ENCODE assay signal across 16 cellular contexts in genomic region chr2:233441161-233442027, GRCh38.
DNase-seq lines count a peak whose midpoint lies in the region; ATAC-seq, FAIRE-seq and TF ChIP-seq lines count a peak whose summit lies in the region.
"Had no signal": no experiment of that assay in that cellular context is flagged by ENCODE, and none has a peak within 500 bp of the region (broad histone marks: within the 10 kb centered on the region; RNA-seq: fewer than 3 reads in every experiment).

No MANE protein-coding gene starts in this region.

- no peaks in the 10 kb centered on the region for H3K27me3 Mint-ChIP-seq in activated T-cell treated with anti-CD3 and anti-CD28 coated beads, Interleukin-2, amount 50 U/mL, for 24 hours
- H3K27me3 Mint-ChIP-seq in activated T-cell treated with anti-CD3 and anti-CD28 coated beads, Interleukin-2, amount 50 U/mL, for 4 hours (ENCODE audit: low read depth): no peaks in the 10 kb centered on the region
- H3K27me3 Mint-ChIP-seq in activated CD8-positive, alpha-beta T cell treated with anti-CD3 and anti-CD28 coated beads for 36 hours: no peaks in the 10 kb centered on the region

- H3K27ac ChIP-seq in lower lobe of right lung (no peak overlapping the region), stomach (peak overlapping the region; percentile 58 to 81 (median 72)), pancreas (no peak overlapping the region)
- H3K27ac ChIP-seq: left ventricle myocardium inferior had no signal

- H3K9me3 ChIP-seq in lower lobe of right lung (no peaks in the 10 kb centered on the region), stomach (no peaks in the 10 kb centered on the region), pancreas (no peaks in the 10 kb centered on the region)
- H3K9me3 ChIP-seq: left ventricle myocardium inferior had no signal

- H3K4me1 ChIP-seq in lower lobe of right lung (no peaks in the 10 kb centered on the region), stomach (peaks cover 36 to 84% (median 46%) of the 10 kb centered on the region in 4 donors), pancreas (no peaks in the 10 kb centered on the region)

- H3K4me1 Mint-ChIP-seq in activated T-cell treated with anti-CD3 and anti-CD28 coated beads, Interleukin-2, amount 50 U/mL, for 24 hours (ENCODE audit: low read depth): peaks cover 13% of the 10 kb centered on the region
- H3K4me1 Mint-ChIP-seq in activated T-cell treated with anti-CD3 and anti-CD28 coated beads, Interleukin-2, amount 50 U/mL, for 4 hours (ENCODE audit: low read depth): peaks cover 16% of the 10 kb centered on the region
- H3K4me1 Mint-ChIP-seq in activated CD8-positive, alpha-beta T cell treated with anti-CD3 and anti-CD28 coated beads for 36 hours (ENCODE audit: low read depth): peaks cover 21% of the 10 kb centered on the region

- TF ChIP-seq EP300 in stomach (IDR thresholded peaks at IDR 0.05): no peak

- POLR2A ChIA-PET in activated CD8-positive, alpha-beta T cell treated with anti-CD3 and anti-CD28 coated beads for 36 hours (lab: Charles Lee): interaction anchor here (0.8 to 1.3 kb wide), 4 partner anchors 13 to 19 kb away, joined by 3 to 4 read pairs (median 4); no protein-coding TSS in a partner anchor

- H3K27me3 ChIP-seq in lower lobe of right lung (ENCODE audit: low read depth): no peaks in the 10 kb centered on the region
- no peaks in the 10 kb centered on the region for H3K27me3 ChIP-seq in stomach
- no peaks in the 10 kb centered on the region for H3K27me3 ChIP-seq in pancreas
- H3K27me3 ChIP-seq: dorsolateral prefrontal cortex had no signal

- peaks cover 81% of the 10 kb centered on the region for H3K36me3 ChIP-seq in lower lobe of right lung
- H3K36me3 ChIP-seq in stomach: peaks cover 59 to 95% (median 88%) of the 10 kb centered on the region in 4 donors
- H3K36me3 ChIP-seq in pancreas: no peaks in the 10 kb centered on the region

- peaks cover 95% of the 10 kb centered on the region for H3K36me3 Mint-ChIP-seq in activated T-cell treated with anti-CD3 and anti-CD28 coated beads, Interleukin-2, amount 50 U/mL, for 24 hours (ENCODE audit: low read depth)
- H3K36me3 Mint-ChIP-seq in activated T-cell treated with anti-CD3 and anti-CD28 coated beads, Interleukin-2, amount 50 U/mL, for 4 hours (ENCODE audit: insufficient read depth): peaks cover 34% of the 10 kb centered on the region
- peaks cover 35% of the 10 kb centered on the region for H3K36me3 Mint-ChIP-seq in activated CD8-positive, alpha-beta T cell treated with anti-CD3 and anti-CD28 coated beads for 36 hours (ENCODE audit: low read depth)

- no peaks in the 10 kb centered on the region for H3K9me3 Mint-ChIP-seq in activated T-cell treated with anti-CD3 and anti-CD28 coated beads, Interleukin-2, amount 50 U/mL, for 24 hours
- no peaks in the 10 kb centered on the region for H3K9me3 Mint-ChIP-seq in activated T-cell treated with anti-CD3 and anti-CD28 coated beads, Interleukin-2, amount 50 U/mL, for 4 hours
- no peaks in the 10 kb centered on the region for H3K9me3 Mint-ChIP-seq in activated CD8-positive, alpha-beta T cell treated with anti-CD3 and anti-CD28 coated beads for 36 hours

- no peak overlapping the region for H3K4me3 ChIP-seq in lower lobe of right lung
- H3K4me3 ChIP-seq in stomach: no peak overlapping the region
- no peak overlapping the region for H3K4me3 ChIP-seq in pancreas
- H3K4me3 ChIP-seq: dorsolateral prefrontal cortex, left ventricle myocardium inferior had no signal

- ATAC-seq in activated T-cell treated with anti-CD3 and anti-CD28 coated beads, Interleukin-2, amount 50 U/mL, for 4 hours: no peak
- ATAC-seq in activated CD8-positive, alpha-beta T cell treated with anti-CD3 and anti-CD28 coated beads for 36 hours: no peak
- ATAC-seq in lower lobe of right lung (no peak), GM21576 (IDR thresholded peaks at IDR 0.05; ENCODE audit: unreplicated experiment) (no peak), pancreas (no peak)
- ATAC-seq: right cardiac atrium had no signal

- peak overlapping the region; percentile 71 for H3K27ac Mint-ChIP-seq in activated T-cell treated with anti-CD3 and anti-CD28 coated beads, Interleukin-2, amount 50 U/mL, for 24 hours
- peak overlapping the region; percentile 54 for H3K27ac Mint-ChIP-seq in activated CD8-positive, alpha-beta T cell treated with anti-CD3 and anti-CD28 coated beads for 36 hours

- DNase-seq in activated T-cell treated with anti-CD3 and anti-CD28 coated beads, Interleukin-2, amount 50 U/mL, for 24 hours: peak; percentile 22
- no peak for DNase-seq in activated T-cell treated with anti-CD3 and anti-CD28 coated beads, Interleukin-2, amount 50 U/mL, for 4 hours
- no peak for DNase-seq in activated CD8-positive, alpha-beta T cell treated with anti-CD3 and anti-CD28 coated beads for 36 hours
- DNase-seq in lower lobe of right lung (peak; percentile 41), stomach (no peak), pancreas (no peak), activated gamma-delta T cell (lab: John Stamatoyannopoulos, UW) (no peak)
- DNase-seq: activated CD8-positive, alpha-beta memory T cell treated with anti-CD3 and anti-CD28 coated beads, Interleukin-2, amount 50 U/mL, for 4 hours; left ventricle myocardium inferior; NCI-H1092; NCI-H2227 treated with DMSO at 0.1 percent for 48 hours; right cardiac atrium; stimulated activated CD4-positive, alpha-beta T cell treated with anti-CD3 and anti-CD28 coated beads, Interleukin-4, amount 100 ng/mL, for 24 hours had no signal

- intact Hi-C loops in activated CD8-positive, alpha-beta T cell treated with anti-CD3 and anti-CD28 coated beads for 36 hours (cut with micrococcal nuclease): loop anchor here (2.0 to 10.0 kb wide), 3 partner anchors 37 to 87 kb away; partner anchors contain the start of gene DGKD
- intact Hi-C loops in lower lobe of right lung (cut with DNase I) (no loop called here), stomach (cut with DNase I; ENCODE audit: low total_unique reads) (loop anchor here (10.0 kb wide), 1 partner anchor 87 kb away; the partner anchor contains the start of gene DGKD), pancreas (cut with DNase I) (no loop called here)

- no peak for TF ChIP-seq CTCF in activated CD8-positive, alpha-beta T cell treated with anti-CD3 and anti-CD28 coated beads for 36 hours (IDR thresholded peaks at IDR 0.05)
- no peak for TF ChIP-seq CTCF in lower lobe of right lung (IDR thresholded peaks at IDR 0.05)
- TF ChIP-seq CTCF in stomach (IDR thresholded peaks at IDR 0.05): no peak
- no peak for TF ChIP-seq CTCF in pancreas (IDR thresholded peaks at IDR 0.05)

- no peak for FAIRE-seq in pancreas (lab: Jason Lieb, UNC)
- FAIRE-seq: astrocyte had no signal

- no peak overlapping the region for H3K4me3 Mint-ChIP-seq in activated T-cell treated with anti-CD3 and anti-CD28 coated beads, Interleukin-2, amount 50 U/mL, for 24 hours
- H3K4me3 Mint-ChIP-seq in activated T-cell treated with anti-CD3 and anti-CD28 coated beads, Interleukin-2, amount 50 U/mL, for 4 hours: no peak overlapping the region
- no peak overlapping the region for H3K4me3 Mint-ChIP-seq in activated CD8-positive, alpha-beta T cell treated with anti-CD3 and anti-CD28 coated beads for 36 hours

- WGBS in stomach, 5 donors: 63 to 87% (median 77%) methylated on average over 15 to 26 of the region's 26 CpGs
- WGBS in pancreas, 2 donors: 91 to 93% methylated on average over 25 to 26 of the region's 26 CpGs

- CTCF ChIA-PET in activated CD8-positive, alpha-beta T cell treated with anti-CD3 and anti-CD28 coated beads for 36 hours (lab: Charles Lee): interaction anchor here (2.0 to 10.0 kb wide), 2 partner anchors 23 to 38 kb away, joined by 21 to 213 read pairs; no protein-coding TSS in a partner anchor

- no peak for TF ChIP-seq POLR2A in stomach (IDR thresholded peaks at IDR 0.05)

Comparison
In these comparisons a context has a peak if more than half of its experiments do, and no peak if none do; other contexts are left out.
1. DNase-seq: peak in activated T-cell treated with anti-CD3 and anti-CD28 coated beads, Interleukin-2, amount 50 U/mL, for 24 hours (single experiment) and lower lobe of right lung (single experiment); none in activated T-cell treated with anti-CD3 and anti-CD28 coated beads, Interleukin-2, amount 50 U/mL, for 4 hours (single experiment), activated CD8-positive, alpha-beta T cell treated with anti-CD3 and anti-CD28 coated beads for 36 hours (single experiment), stomach (single experiment), pancreas (0 of 6) and activated gamma-delta T cell (single experiment).
2. H3K27ac ChIP-seq: peak in stomach (5 of 5); none in lower lobe of right lung (single experiment) and pancreas (0 of 4).
3. intact Hi-C loops: an anchor here in activated CD8-positive, alpha-beta T cell treated with anti-CD3 and anti-CD28 coated beads for 36 hours (2.0 to 10.0 kb wide) and stomach (10.0 kb wide); none called in lower lobe of right lung and pancreas.